ENCODE assay signal across 26 cellular contexts in genomic region chr7:130444230-130444629, GRCh38. TPM values are rescaled to one million over a fixed set of nuclear protein-coding genes. Genes with fewer than 3 reads are reported as not detected.
DNase-seq lines count a peak whose midpoint lies in the region; ATAC-seq and TF ChIP-seq lines count a peak whose summit lies in the region.
"Had no signal": no experiment of that assay in that cellular context is flagged by ENCODE, and none has a peak within 500 bp of the region (broad histone marks: within the 10 kb centered on the region; RNA-seq: fewer than 3 reads in every experiment).

No MANE protein-coding gene starts in this region.

- H3K36me3 ChIP-seq in GM23248 (ENCODE audit: low read depth) = no peaks in the 10 kb centered on the region
- H3K36me3 ChIP-seq in osteoblast (ENCODE audit: insufficient read depth, low read length) = no peaks in the 10 kb centered on the region
- H3K36me3 ChIP-seq: BE2C, Peyer's patch, spleen, thoracic aorta had no signal

- H3K27ac Mint-ChIP-seq in activated T-helper 2 cell treated with anti-CD3 and anti-CD28 coated beads, Interferon-gamma antibody, Interleukin-2, Interleukin-4, amounts not matched to agents 10 μg/mL and 5 μg/mL and 100 μg/mL, durations not matched to agents 14 hours and 24 hours and 36 hours = peak overlapping the region; percentile 21
- H3K27ac Mint-ChIP-seq: HFFc6; memory B cell; natural killer cell treated with Interleukin-12 subunit alpha and Interleukin-12 subunit beta and Interleukin-15 and Interleukin-18, amount 100 ng/mL, for 72 hours had no signal

- H3K27me3 ChIP-seq in GM23248 (replicated peaks; ENCODE audit: insufficient read depth) = no peaks in the 10 kb centered on the region
- H3K27me3 ChIP-seq in osteoblast (ENCODE audit: insufficient read depth, low read length) = no peaks in the 10 kb centered on the region
- H3K27me3 ChIP-seq: BE2C, Peyer's patch, spleen had no signal

- H3K9ac ChIP-seq in GM23248 = peak overlapping the region; percentile 21; the same call in 1 of the 2 replicates

- TF ChIP-seq CTCF in fibroblast of pulmonary artery (IDR thresholded peaks at IDR 0.05; ENCODE audit: low read length, missing control alignments) (no peak), osteoblast (IDR thresholded peaks at IDR 0.05; ENCODE audit: extremely low read depth, low read depth, low read length) (no peak)

- in situ Hi-C loops in GM23248 (cut with MboI) = no loop called here

- H3K27ac ChIP-seq in GM23248 (peak overlapping the region; percentile 22; the same call in 1 of the 2 replicates), osteoblast (ENCODE audit: low read depth, low read length) (no peak overlapping the region)
- H3K27ac ChIP-seq: epithelial cell of prostate, Peyer's patch, psoas muscle, SK-N-MC, spleen, thoracic aorta had no signal

- no peaks in the 10 kb centered on the region for H3K79me2 ChIP-seq in GM23248 (ENCODE audit: insufficient read depth)
- peaks cover 4% of the 10 kb centered on the region for H3K79me2 ChIP-seq in osteoblast (ENCODE audit: insufficient read depth, low read length)

- H4K20me1 ChIP-seq in GM23248 (ENCODE audit: insufficient read depth) = no peaks in the 10 kb centered on the region
- H4K20me1 ChIP-seq in osteoblast (ENCODE audit: insufficient read depth, low read length) = no peaks in the 10 kb centered on the region

- H3K36me3 Mint-ChIP-seq in activated T-helper 2 cell treated with anti-CD3 and anti-CD28 coated beads, Interferon-gamma antibody, Interleukin-2, Interleukin-4, amounts not matched to agents 10 μg/mL and 5 μg/mL and 100 μg/mL, durations not matched to agents 14 hours and 24 hours and 36 hours (ENCODE audit: low read depth) = peaks cover 11% of the 10 kb centered on the region

- H3K27me3 Mint-ChIP-seq in activated T-helper 2 cell treated with anti-CD3 and anti-CD28 coated beads, Interferon-gamma antibody, Interleukin-2, Interleukin-4, amounts not matched to agents 10 μg/mL and 5 μg/mL and 100 μg/mL, durations not matched to agents 14 hours and 24 hours and 36 hours (ENCODE audit: low read depth) = no peaks in the 10 kb centered on the region

- ATAC-seq in GM18873 (IDR thresholded peaks at IDR 0.05; ENCODE audit: low FRiP score, unreplicated experiment) = no peak
- ATAC-seq: natural killer cell treated with Interleukin-12 subunit alpha and Interleukin-12 subunit beta and Interleukin-15 and Interleukin-18, amount 100 ng/mL, for 72 hours; psoas muscle had no signal

- H3F3A ChIP-seq in GM23248 (ENCODE audit: insufficient read depth) = no peaks in the 10 kb centered on the region

- H3K4me1 ChIP-seq in GM23248 (ENCODE audit: insufficient read depth) (peaks cover 18% of the 10 kb centered on the region), osteoblast (ENCODE audit: insufficient read depth, low read length) (peaks cover 15% of the 10 kb centered on the region)

- peak overlapping the region; percentile 36 for H3K4me2 ChIP-seq in GM23248 (ENCODE audit: unreplicated experiment)
- H3K4me2 ChIP-seq in osteoblast (ENCODE audit: insufficient read depth, low read length) = peak overlapping the region; percentile 0

- H3K9me3 ChIP-seq in GM23248 (ENCODE audit: low read depth) (no peaks in the 10 kb centered on the region), osteoblast (ENCODE audit: low read depth, low read length) (no peaks in the 10 kb centered on the region)
- H3K9me3 ChIP-seq: Peyer's patch, psoas muscle had no signal

- H3K9me2 ChIP-seq in GM23248 (ENCODE audit: insufficient read depth) = no peaks in the 10 kb centered on the region

- peaks cover 45% of the 10 kb centered on the region for H3K4me1 Mint-ChIP-seq in activated T-helper 2 cell treated with anti-CD3 and anti-CD28 coated beads, Interferon-gamma antibody, Interleukin-2, Interleukin-4, amounts not matched to agents 10 μg/mL and 5 μg/mL and 100 μg/mL, durations not matched to agents 14 hours and 24 hours and 36 hours (ENCODE audit: low read depth)

- WGBS in GM23248 (ENCODE audit: low coverage in 1 of 2, low lambda C conversion rate in 2 of 2, missing lambda C conversion rate in 2 of 2), 2 experiments = 7 to 11% methylated on average over 3 of the region's 3 CpGs

- peaks cover 13% of the 10 kb centered on the region for H3K9me3 Mint-ChIP-seq in activated T-helper 2 cell treated with anti-CD3 and anti-CD28 coated beads, Interferon-gamma antibody, Interleukin-2, Interleukin-4, amounts not matched to agents 10 μg/mL and 5 μg/mL and 100 μg/mL, durations not matched to agents 14 hours and 24 hours and 36 hours

- H3K4me3 Mint-ChIP-seq in activated T-helper 2 cell treated with anti-CD3 and anti-CD28 coated beads, Interferon-gamma antibody, Interleukin-2, Interleukin-4, amounts not matched to agents 10 μg/mL and 5 μg/mL and 100 μg/mL, durations not matched to agents 14 hours and 24 hours and 36 hours (ENCODE audit: low read depth) = no peak overlapping the region
- H3K4me3 Mint-ChIP-seq: HFFc6; memory B cell; natural killer cell treated with Interleukin-12 subunit alpha and Interleukin-12 subunit beta and Interleukin-15 and Interleukin-18, amount 100 ng/mL, for 72 hours had no signal

- peak; percentile 84 for DNase-seq in GM23248
- DNase-seq in activated T-helper 2 cell treated with anti-CD3 and anti-CD28 coated beads, Interferon-gamma antibody, Interleukin-2, Interleukin-4, amounts not matched to agents 10 μg/mL and 5 μg/mL and 100 μg/mL, durations not matched to agents 14 hours and 24 hours and 36 hours (ENCODE audit: low spot score) = no peak
- peak; percentile 78 for DNase-seq in fibroblast of pulmonary artery (ENCODE audit: low read depth)
- peak; percentile 83 for DNase-seq in osteoblast (ENCODE audit: insufficient read length, low spot score, missing footprints)
- no peak for DNase-seq in COLO829 (ENCODE audit: low spot score)
- DNase-seq in NCI-H2227 (lab: John Stamatoyannopoulos, UW; ENCODE audit: unreplicated experiment) = no peak
- no peak for DNase-seq in activated CD8-positive, alpha-beta memory T cell treated with anti-CD3 and anti-CD28 coated beads for 24 hours
- DNase-seq: activated CD4-positive, CD25-positive, alpha-beta regulatory T cell; activated gamma-delta T cell; aorta; BE2C; cortex of kidney; GF-D8; HFFc6; NCI-H1105 treated with DMSO at 0.1 percent for 48 hours; NCI-H2171; NCI-H774; Peyer's patch; psoas muscle; spleen had no signal

- H2AFZ ChIP-seq in GM23248 (peak overlapping the region; percentile 70), osteoblast (ENCODE audit: low read length) (peak overlapping the region; percentile 20)

- H3K4me3 ChIP-seq in GM23248 (no peak overlapping the region), fibroblast of pulmonary artery (replicated peaks; ENCODE audit: low read depth, low read length) (no peak overlapping the region), osteoblast (ENCODE audit: insufficient read depth, low read length) (no peak overlapping the region)
- H3K4me3 ChIP-seq: Peyer's patch, psoas muscle, SK-N-MC, spleen, thoracic aorta had no signal

- intact Hi-C loops in activated T-helper 2 cell treated with anti-CD3 and anti-CD28 coated beads, Interferon-gamma antibody, Interleukin-2, Interleukin-4, amounts not matched to agents 10 μg/mL and 5 μg/mL and 100 μg/mL, durations not matched to agents 14 hours and 24 hours and 36 hours (cut with micrococcal nuclease) = no loop called here

RNA-seq across cellular contexts. Expression of gene CEP41, which starts 3.4 kb away (rescaled TPM):
- total RNA-seq in GM23248 (2014; rRNA removed; shearing (Covaris generic)) = 8.1 and 18.3 TPM in 2 replicates
- 32.3 and 33.9 TPM in 2 replicates for polyA plus RNA-seq in GM23248 (2016; fragmentation: Nextera tagmentation; extraction: Ambion mirVana)
- total RNA-seq in activated T-helper 2 cell treated with anti-CD3 and anti-CD28 coated beads, Interferon-gamma antibody, Interleukin-2, Interleukin-4, amounts not matched to agents 10 μg/mL and 5 μg/mL and 100 μg/mL, durations not matched to agents 14 hours and 24 hours and 36 hours = 15.9 and 21.2 TPM in 2 replicates
- total RNA-seq in osteoblast = 9.1 and 9.8 TPM in 2 replicates

RNA-seq across cellular contexts. Expression of gene MEST, which starts 47.7 kb away (rescaled TPM):
- total RNA-seq in GM23248 (2014; rRNA removed; shearing (Covaris generic)) = 7.5 and 12.6 TPM in 2 replicates
- 8.5 and 9.1 TPM in 2 replicates for polyA plus RNA-seq in GM23248 (2016; fragmentation: Nextera tagmentation; extraction: Ambion mirVana)
- 3.1 and 3.6 TPM in 2 replicates for total RNA-seq in activated T-helper 2 cell treated with anti-CD3 and anti-CD28 coated beads, Interferon-gamma antibody, Interleukin-2, Interleukin-4, amounts not matched to agents 10 μg/mL and 5 μg/mL and 100 μg/mL, durations not matched to agents 14 hours and 24 hours and 36 hours
- 330 and 347 TPM in 2 replicates for total RNA-seq in osteoblast

Comparison
In these comparisons a context has a peak if more than half of its experiments do, and no peak if none do; other contexts are left out.
1. DNase-seq: peak in GM23248 (single experiment), fibroblast of pulmonary artery (single experiment) and osteoblast (single experiment); none in activated T-helper 2 cell treated with anti-CD3 and anti-CD28 coated beads, Interferon-gamma antibody, Interleukin-2, Interleukin-4, amounts not matched to agents 10 μg/mL and 5 μg/mL and 100 μg/mL, durations not matched to agents 14 hours and 24 hours and 36 hours (single experiment), COLO829 (single experiment), NCI-H2227 (single experiment) and activated CD8-positive, alpha-beta memory T cell treated with anti-CD3 and anti-CD28 coated beads for 24 hours (single experiment).
2. RNA of gene MEST, which starts 47.7 kb away (total RNA-seq): 330 to 347 TPM in osteoblast; 7.5 to 12.6 TPM in GM23248 and 3.1 to 3.6 TPM in activated T-helper 2 cell treated with anti-CD3 and anti-CD28 coated beads, Interferon-gamma antibody, Interleukin-2, Interleukin-4, amounts not matched to agents 10 μg/mL and 5 μg/mL and 100 μg/mL, durations not matched to agents 14 hours and 24 hours and 36 hours; every median in the first group is over 10 times any median in the second.